In the genomic region with DNA sequence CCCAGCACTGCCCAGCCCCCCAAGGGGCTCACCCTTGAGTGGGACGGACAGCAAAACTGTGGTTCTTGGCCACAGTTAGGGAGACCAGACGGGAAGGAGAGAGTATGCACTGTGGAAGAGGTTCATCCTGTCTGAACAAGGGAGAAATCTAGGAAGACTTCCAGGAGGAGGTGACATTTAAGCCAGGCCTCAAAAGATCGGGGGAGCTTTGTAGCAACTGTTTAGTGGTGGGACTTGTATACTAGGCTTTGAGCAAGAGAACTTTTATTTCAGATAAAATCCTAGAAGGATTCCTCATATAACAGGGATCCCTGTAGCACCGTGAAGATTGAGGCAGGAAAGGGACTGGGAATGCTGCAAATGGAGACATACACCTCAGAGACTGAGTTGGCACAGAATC, we compare ENCODE assay signal across 2 cellular contexts.
A peak's percentile ranks its signal among the peaks of the same experiment; 100 is the strongest.
TF ChIP-seq lines count a peak whose summit lies in the region.

No MANE protein-coding gene starts in this region.

TF ChIP-seq in HepG2, 621 proteins besides CTCF, POLR2A, EP300 and RAD21:
- TF ChIP-seq ZMYM3 (CRISPR knock-in tag; IDR thresholded peaks at IDR 0.05) (peak; percentile 77; the same call in 1 of the 2 replicates), ZFP36 (IDR thresholded peaks at IDR 0.05; ENCODE audit: borderline replicate concordance, low read depth, low read length, partially characterized antibody) (peak; percentile 95), RAD51 (IDR thresholded peaks at IDR 0.05; ENCODE audit: borderline replicate concordance) (no peak)

TF ChIP-seq in GM12878, 131 proteins besides CTCF, POLR2A, EP300 and RAD21:
- TF ChIP-seq SUPT20H (IDR thresholded peaks at IDR 0.05; ENCODE audit: borderline replicate concordance, control insufficient read depth, low read depth, low read length) (no peak), CREB1 (IDR thresholded peaks at IDR 0.05; ENCODE audit: low read depth) (no peak), IKZF2 (IDR thresholded peaks at IDR 0.05) (no peak), SMARCA5 (IDR thresholded peaks at IDR 0.05) (peak; percentile 56; the same call in 1 of the 2 replicates), YBX1 (IDR thresholded peaks at IDR 0.05) (no peak), GATAD2B (conservative IDR thresholded peaks at IDR 0.05; ENCODE audit: low read depth) (no peak), NFIC (IDR thresholded peaks at IDR 0.05; ENCODE audit: low read depth, low read length) (no peak)
